Comparison of ENCODE assay signal across 2 cellular contexts in the genomic region with DNA sequence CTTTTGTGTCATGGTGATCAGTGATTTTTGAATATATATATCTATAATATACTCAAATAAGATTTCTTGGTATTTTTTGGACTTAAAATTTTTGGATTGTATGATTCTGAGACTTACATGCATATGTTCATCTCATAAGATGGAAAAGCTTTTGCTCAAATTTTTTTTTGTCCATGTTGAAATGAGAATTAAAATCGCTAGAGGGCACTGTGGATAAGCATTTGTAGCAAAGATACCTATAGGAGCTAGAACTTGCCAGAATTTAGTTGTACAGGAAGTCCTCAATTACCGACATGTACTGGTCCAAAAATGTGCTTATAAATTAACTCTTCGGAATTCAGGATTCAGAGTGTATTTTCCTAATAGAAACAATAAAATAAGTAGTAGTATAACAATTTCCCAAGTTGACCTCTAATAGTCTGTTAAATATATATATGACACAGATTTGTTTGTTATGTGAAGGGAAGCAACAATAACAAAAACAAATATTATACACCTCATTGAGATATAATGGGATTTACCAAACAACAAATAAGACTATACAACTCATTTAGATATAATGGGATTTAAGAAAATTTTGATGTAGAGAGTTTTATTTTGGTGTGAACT.
TF ChIP-seq lines count a peak whose summit lies in the region.

No MANE protein-coding gene starts in this region.

TF ChIP-seq in GM23338, 12 proteins besides CTCF, POLR2A, EP300 and RAD21 (continues in another document):
- TF ChIP-seq NANOG (IDR thresholded peaks at IDR 0.05; ENCODE audit: borderline replicate concordance) (no peak), POLR2AphosphoS5 (IDR thresholded peaks at IDR 0.05; ENCODE audit: low read depth) (no peak), ZNF331 (CRISPR knock-in tag; IDR thresholded peaks at IDR 0.05; ENCODE audit: low read depth) (no peak), STAT1 (IDR thresholded peaks at IDR 0.05; ENCODE audit: unreplicated experiment) (no peak), CREB1 (CRISPR knock-in tag; IDR thresholded peaks at IDR 0.05; ENCODE audit: low read depth) (no peak), EZH2 (IDR thresholded peaks at IDR 0.05; ENCODE audit: low read depth, unreplicated experiment) (no peak), ZNF114 (CRISPR knock-in tag; IDR thresholded peaks at IDR 0.05) (no peak), JUNB (IDR thresholded peaks at IDR 0.05; ENCODE audit: unreplicated experiment) (no peak)
- TF ChIP-seq, protein P1, sequence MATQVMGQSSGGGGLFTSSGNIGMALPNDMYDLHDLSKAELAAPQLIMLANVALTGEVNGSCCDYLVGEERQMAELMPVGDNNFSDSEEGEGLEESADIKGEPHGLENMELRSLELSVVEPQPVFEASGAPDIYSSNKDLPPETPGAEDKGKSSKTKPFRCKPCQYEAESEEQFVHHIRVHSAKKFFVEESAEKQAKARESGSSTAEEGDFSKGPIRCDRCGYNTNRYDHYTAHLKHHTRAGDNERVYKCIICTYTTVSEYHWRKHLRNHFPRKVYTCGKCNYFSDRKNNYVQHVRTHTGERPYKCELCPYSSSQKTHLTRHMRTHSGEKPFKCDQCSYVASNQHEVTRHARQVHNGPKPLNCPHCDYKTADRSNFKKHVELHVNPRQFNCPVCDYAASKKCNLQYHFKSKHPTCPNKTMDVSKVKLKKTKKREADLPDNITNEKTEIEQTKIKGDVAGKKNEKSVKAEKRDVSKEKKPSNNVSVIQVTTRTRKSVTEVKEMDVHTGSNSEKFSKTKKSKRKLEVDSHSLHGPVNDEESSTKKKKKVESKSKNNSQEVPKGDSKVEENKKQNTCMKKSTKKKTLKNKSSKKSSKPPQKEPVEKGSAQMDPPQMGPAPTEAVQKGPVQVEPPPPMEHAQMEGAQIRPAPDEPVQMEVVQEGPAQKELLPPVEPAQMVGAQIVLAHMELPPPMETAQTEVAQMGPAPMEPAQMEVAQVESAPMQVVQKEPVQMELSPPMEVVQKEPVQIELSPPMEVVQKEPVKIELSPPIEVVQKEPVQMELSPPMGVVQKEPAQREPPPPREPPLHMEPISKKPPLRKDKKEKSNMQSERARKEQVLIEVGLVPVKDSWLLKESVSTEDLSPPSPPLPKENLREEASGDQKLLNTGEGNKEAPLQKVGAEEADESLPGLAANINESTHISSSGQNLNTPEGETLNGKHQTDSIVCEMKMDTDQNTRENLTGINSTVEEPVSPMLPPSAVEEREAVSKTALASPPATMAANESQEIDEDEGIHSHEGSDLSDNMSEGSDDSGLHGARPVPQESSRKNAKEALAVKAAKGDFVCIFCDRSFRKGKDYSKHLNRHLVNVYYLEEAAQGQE (IDR thresholded peaks at IDR 0.05; ENCODE audit: unreplicated experiment): no peak
- TF ChIP-seq, protein P2, sequence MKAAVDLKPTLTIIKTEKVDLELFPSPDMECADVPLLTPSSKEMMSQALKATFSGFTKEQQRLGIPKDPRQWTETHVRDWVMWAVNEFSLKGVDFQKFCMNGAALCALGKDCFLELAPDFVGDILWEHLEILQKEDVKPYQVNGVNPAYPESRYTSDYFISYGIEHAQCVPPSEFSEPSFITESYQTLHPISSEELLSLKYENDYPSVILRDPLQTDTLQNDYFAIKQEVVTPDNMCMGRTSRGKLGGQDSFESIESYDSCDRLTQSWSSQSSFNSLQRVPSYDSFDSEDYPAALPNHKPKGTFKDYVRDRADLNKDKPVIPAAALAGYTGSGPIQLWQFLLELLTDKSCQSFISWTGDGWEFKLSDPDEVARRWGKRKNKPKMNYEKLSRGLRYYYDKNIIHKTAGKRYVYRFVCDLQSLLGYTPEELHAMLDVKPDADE (IDR thresholded peaks at IDR 0.05): no peak

TF ChIP-seq in endothelial cell of umbilical vein, 7 proteins besides CTCF, POLR2A, EP300 and RAD21:
- TF ChIP-seq EZH2 (IDR thresholded peaks at IDR 0.05; ENCODE audit: borderline replicate concordance, low read depth, low read length, severe bottlenecking) (no peak), FOS (IDR thresholded peaks at IDR 0.05; ENCODE audit: borderline replicate concordance, insufficient read depth, low read length) (no peak), MYC (IDR thresholded peaks at IDR 0.05; ENCODE audit: low read depth, low read length) (no peak), JUN (IDR thresholded peaks at IDR 0.05; ENCODE audit: borderline replicate concordance, insufficient read depth, insufficient read length, low read depth) (no peak), GATA2 (IDR thresholded peaks at IDR 0.05; ENCODE audit: insufficient read depth, insufficient read length, low read depth, low read length) (no peak), POLR2AphosphoS5 (IDR thresholded peaks at IDR 0.05; ENCODE audit: insufficient read depth, low read depth, low read length) (no peak)
- TF ChIP-seq, protein P3, sequence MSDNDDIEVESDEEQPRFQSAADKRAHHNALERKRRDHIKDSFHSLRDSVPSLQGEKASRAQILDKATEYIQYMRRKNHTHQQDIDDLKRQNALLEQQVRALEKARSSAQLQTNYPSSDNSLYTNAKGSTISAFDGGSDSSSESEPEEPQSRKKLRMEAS (IDR thresholded peaks at IDR 0.05; ENCODE audit: insufficient read depth, insufficient read length): no peak
